1 cellular context compared by ENCODE assay signal in the genomic region with DNA sequence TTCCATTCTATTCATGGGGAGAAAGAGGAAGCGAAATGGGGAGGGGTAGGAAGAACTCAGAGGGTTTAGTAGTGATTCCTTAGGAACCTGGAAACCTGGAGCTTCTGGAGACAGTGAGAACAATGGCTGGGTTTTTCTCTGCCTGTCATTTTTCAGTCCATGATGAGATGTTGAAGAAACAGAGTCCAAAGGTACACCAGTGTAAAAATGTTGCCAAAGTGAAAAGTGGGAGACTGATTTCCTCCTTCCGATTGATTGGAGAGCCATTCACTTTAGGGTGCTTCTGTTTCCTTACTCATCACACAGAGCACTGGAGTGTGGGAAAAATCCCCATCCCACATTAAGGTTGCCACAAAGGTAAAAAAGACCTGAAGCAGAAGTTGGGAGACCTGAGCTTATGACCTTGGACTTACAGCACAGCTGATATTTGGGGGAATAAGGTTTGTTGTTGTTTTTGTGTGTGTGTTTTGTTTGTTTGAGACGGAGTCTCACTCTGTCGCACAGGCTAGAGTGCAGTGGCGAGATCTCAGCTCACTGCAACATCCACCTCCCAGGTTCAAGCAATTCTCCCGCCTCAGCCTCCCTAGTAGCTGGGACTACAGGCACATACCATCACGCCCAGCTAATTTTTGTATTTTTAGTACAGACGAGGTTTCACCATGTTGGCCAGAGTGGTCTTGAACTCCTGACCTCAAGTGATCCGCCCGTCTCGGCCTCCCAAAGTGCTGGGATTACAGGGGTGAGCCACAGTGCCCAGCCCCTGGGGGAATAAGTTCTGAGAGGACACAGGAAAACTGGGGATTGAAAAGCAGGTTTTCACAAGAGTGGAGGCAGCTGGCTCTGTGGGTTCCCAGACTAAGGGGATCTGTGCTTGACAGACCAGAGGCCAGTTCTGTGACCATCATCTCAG.
TF ChIP-seq lines count a peak whose summit lies in the region.

No MANE protein-coding gene starts in this region.

TF ChIP-seq in HepG2, 621 proteins besides CTCF, POLR2A, EP300 and RAD21 (continued from another document and continues in another):
- TF ChIP-seq, protein P1, sequence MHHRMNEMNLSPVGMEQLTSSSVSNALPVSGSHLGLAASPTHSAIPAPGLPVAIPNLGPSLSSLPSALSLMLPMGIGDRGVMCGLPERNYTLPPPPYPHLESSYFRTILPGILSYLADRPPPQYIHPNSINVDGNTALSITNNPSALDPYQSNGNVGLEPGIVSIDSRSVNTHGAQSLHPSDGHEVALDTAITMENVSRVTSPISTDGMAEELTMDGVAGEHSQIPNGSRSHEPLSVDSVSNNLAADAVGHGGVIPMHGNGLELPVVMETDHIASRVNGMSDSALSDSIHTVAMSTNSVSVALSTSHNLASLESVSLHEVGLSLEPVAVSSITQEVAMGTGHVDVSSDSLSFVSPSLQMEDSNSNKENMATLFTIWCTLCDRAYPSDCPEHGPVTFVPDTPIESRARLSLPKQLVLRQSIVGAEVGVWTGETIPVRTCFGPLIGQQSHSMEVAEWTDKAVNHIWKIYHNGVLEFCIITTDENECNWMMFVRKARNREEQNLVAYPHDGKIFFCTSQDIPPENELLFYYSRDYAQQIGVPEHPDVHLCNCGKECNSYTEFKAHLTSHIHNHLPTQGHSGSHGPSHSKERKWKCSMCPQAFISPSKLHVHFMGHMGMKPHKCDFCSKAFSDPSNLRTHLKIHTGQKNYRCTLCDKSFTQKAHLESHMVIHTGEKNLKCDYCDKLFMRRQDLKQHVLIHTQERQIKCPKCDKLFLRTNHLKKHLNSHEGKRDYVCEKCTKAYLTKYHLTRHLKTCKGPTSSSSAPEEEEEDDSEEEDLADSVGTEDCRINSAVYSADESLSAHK (CRISPR knock-in tag; IDR thresholded peaks at IDR 0.05; ENCODE audit: borderline replicate concordance), result no peak
- TF ChIP-seq ESRRA (CRISPR knock-in tag; IDR thresholded peaks at IDR 0.05; ENCODE audit: low read depth) (no peak), BORCS8-MEF2B (CRISPR knock-in tag; IDR thresholded peaks at IDR 0.05) (no peak), ZNF138 (CRISPR knock-in tag; IDR thresholded peaks at IDR 0.05; ENCODE audit: low read depth) (no peak), SAFB2 (CRISPR knock-in tag; IDR thresholded peaks at IDR 0.05; ENCODE audit: borderline replicate concordance, low read depth) (0 out of 2 replicates have a peak, but pooled peaks have one; percentile 9), SOX6 (IDR thresholded peaks at IDR 0.05) (no peak), SOX6 (CRISPR knock-in tag; IDR thresholded peaks at IDR 0.05) (peak; percentile 52; the same call in 1 of the 2 replicates), ZNF589 (CRISPR knock-in tag; conservative IDR thresholded peaks at IDR 0.05) (no peak), ZNF878 (CRISPR knock-in tag; IDR thresholded peaks at IDR 0.05) (0 out of 2 replicates have a peak, but pooled peaks have one; percentile 33), ZFX (CRISPR knock-in tag; IDR thresholded peaks at IDR 0.05; ENCODE audit: low read depth) (no peak), SMARCC2 (IDR thresholded peaks at IDR 0.05) (no peak), ZNF607 (CRISPR knock-in tag; IDR thresholded peaks at IDR 0.05; ENCODE audit: borderline replicate concordance) (no peak), ZMYM3 (CRISPR knock-in tag; IDR thresholded peaks at IDR 0.05) (0 out of 2 replicates have a peak, but pooled peaks have one; percentile 26), ARHGAP35 (CRISPR knock-in tag; IDR thresholded peaks at IDR 0.05; ENCODE audit: borderline replicate concordance) (no peak), GATAD1 (CRISPR knock-in tag; IDR thresholded peaks at IDR 0.05) (no peak), ZNF674 (CRISPR knock-in tag; IDR thresholded peaks at IDR 0.05; ENCODE audit: low read depth) (no peak), CEBPB (IDR thresholded peaks at IDR 0.05; ENCODE audit: borderline replicate concordance, low read depth, low read length) (no peak), RARG (CRISPR knock-in tag; IDR thresholded peaks at IDR 0.05; ENCODE audit: low read depth) (no peak), MAZ (IDR thresholded peaks at IDR 0.05; ENCODE audit: borderline replicate concordance, low read depth, low read length) (no peak), MAZ (CRISPR knock-in tag; IDR thresholded peaks at IDR 0.05; ENCODE audit: low read depth) (no peak), KAT2B (IDR thresholded peaks at IDR 0.05; ENCODE audit: borderline replicate concordance, low read depth, low read length) (no peak), MED1 (CRISPR knock-in tag; IDR thresholded peaks at IDR 0.05) (peak; percentile 48), ZNF121 (CRISPR knock-in tag; IDR thresholded peaks at IDR 0.05) (no peak), ZNF460 (CRISPR knock-in tag; IDR thresholded peaks at IDR 0.05; ENCODE audit: borderline replicate concordance) (0 out of 2 replicates have a peak, but pooled peaks have one; percentile 45), HDAC1 (CRISPR knock-in tag; IDR thresholded peaks at IDR 0.05) (peak; percentile 7; the same call in 1 of the 2 replicates), ZNF644 (CRISPR knock-in tag; IDR thresholded peaks at IDR 0.05; ENCODE audit: low read depth) (no peak), SMAD1 (CRISPR knock-in tag; IDR thresholded peaks at IDR 0.05; ENCODE audit: borderline replicate concordance, low read depth) (no peak), PPARG (CRISPR knock-in tag; conservative IDR thresholded peaks at IDR 0.05) (no peak), SNAPC2 (CRISPR knock-in tag; IDR thresholded peaks at IDR 0.05) (no peak), ZNF430 (CRISPR knock-in tag; IDR thresholded peaks at IDR 0.05) (no peak; the same call in 1 of the 2 replicates), ZNF232 (CRISPR knock-in tag; IDR thresholded peaks at IDR 0.05; ENCODE audit: borderline replicate concordance) (0 out of 2 replicates have a peak, but pooled peaks have one; percentile 40), ZNF788 (CRISPR knock-in tag; IDR thresholded peaks at IDR 0.05; ENCODE audit: borderline replicate concordance) (peak; percentile 62; the same call in 1 of the 2 replicates), SIX1 (CRISPR knock-in tag; IDR thresholded peaks at IDR 0.05; ENCODE audit: borderline replicate concordance) (peak; percentile 43; the same call in 1 of the 2 replicates), ARID2 (CRISPR knock-in tag; IDR thresholded peaks at IDR 0.05; ENCODE audit: borderline replicate concordance) (no peak), STAG1 (CRISPR knock-in tag; IDR thresholded peaks at IDR 0.05) (peak; percentile 11; the same call in 1 of the 2 replicates), IKZF1 (IDR thresholded peaks at IDR 0.05) (no peak), ZNF766 (CRISPR knock-in tag; IDR thresholded peaks at IDR 0.05; ENCODE audit: borderline replicate concordance) (peak; percentile 30; the same call in 1 of the 2 replicates), ZNF879 (CRISPR knock-in tag; IDR thresholded peaks at IDR 0.05) (no peak), ZNF441 (CRISPR knock-in tag; IDR thresholded peaks at IDR 0.05; ENCODE audit: borderline replicate concordance) (peak; percentile 93), MEF2D (CRISPR knock-in tag; IDR thresholded peaks at IDR 0.05) (peak; percentile 74), HCFC1 (IDR thresholded peaks at IDR 0.05; ENCODE audit: low read depth, low read length) (no peak), HNF4A (CRISPR knock-in tag; IDR thresholded peaks at IDR 0.05) (peak; percentile 79), ZNF34 (CRISPR knock-in tag; IDR thresholded peaks at IDR 0.05; ENCODE audit: borderline replicate concordance) (no peak), ZC3H13 (CRISPR knock-in tag; IDR thresholded peaks at IDR 0.05) (0 out of 2 replicates have a peak, but pooled peaks have one; percentile 47), GZF1 (CRISPR knock-in tag; IDR thresholded peaks at IDR 0.05) (no peak)
- TF ChIP-seq, protein P2, sequence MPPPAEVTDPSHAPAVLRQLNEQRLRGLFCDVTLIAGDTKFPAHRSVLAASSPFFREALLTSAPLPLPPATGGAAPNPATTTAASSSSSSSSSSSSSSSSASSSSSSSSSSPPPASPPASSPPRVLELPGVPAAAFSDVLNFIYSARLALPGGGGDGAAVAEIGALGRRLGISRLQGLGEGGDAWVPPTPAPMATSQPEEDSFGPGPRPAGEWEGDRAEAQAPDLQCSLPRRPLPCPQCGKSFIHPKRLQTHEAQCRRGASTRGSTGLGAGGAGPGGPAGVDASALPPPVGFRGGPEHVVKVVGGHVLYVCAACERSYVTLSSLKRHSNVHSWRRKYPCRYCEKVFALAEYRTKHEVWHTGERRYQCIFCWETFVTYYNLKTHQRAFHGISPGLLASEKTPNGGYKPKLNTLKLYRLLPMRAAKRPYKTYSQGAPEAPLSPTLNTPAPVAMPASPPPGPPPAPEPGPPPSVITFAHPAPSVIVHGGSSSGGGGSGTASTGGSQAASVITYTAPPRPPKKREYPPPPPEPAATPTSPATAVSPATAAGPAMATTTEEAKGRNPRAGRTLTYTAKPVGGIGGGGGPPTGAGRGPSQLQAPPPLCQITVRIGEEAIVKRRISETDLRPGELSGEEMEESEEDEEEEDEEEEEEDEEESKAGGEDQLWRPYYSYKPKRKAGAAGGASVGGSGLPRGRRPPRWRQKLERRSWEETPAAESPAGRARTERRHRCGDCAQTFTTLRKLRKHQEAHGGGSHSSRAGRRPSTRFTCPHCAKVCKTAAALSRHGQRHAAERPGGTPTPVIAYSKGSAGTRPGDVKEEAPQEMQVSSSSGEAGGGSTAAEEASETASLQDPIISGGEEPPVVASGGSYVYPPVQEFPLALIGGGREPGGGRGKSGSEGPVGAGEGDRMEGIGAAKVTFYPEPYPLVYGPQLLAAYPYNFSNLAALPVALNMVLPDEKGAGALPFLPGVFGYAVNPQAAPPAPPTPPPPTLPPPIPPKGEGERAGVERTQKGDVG (CRISPR knock-in tag; IDR thresholded peaks at IDR 0.05; ENCODE audit: borderline replicate concordance), result peak; percentile 64; the same call in 1 of the 2 replicates
- TF ChIP-seq, protein P3, sequence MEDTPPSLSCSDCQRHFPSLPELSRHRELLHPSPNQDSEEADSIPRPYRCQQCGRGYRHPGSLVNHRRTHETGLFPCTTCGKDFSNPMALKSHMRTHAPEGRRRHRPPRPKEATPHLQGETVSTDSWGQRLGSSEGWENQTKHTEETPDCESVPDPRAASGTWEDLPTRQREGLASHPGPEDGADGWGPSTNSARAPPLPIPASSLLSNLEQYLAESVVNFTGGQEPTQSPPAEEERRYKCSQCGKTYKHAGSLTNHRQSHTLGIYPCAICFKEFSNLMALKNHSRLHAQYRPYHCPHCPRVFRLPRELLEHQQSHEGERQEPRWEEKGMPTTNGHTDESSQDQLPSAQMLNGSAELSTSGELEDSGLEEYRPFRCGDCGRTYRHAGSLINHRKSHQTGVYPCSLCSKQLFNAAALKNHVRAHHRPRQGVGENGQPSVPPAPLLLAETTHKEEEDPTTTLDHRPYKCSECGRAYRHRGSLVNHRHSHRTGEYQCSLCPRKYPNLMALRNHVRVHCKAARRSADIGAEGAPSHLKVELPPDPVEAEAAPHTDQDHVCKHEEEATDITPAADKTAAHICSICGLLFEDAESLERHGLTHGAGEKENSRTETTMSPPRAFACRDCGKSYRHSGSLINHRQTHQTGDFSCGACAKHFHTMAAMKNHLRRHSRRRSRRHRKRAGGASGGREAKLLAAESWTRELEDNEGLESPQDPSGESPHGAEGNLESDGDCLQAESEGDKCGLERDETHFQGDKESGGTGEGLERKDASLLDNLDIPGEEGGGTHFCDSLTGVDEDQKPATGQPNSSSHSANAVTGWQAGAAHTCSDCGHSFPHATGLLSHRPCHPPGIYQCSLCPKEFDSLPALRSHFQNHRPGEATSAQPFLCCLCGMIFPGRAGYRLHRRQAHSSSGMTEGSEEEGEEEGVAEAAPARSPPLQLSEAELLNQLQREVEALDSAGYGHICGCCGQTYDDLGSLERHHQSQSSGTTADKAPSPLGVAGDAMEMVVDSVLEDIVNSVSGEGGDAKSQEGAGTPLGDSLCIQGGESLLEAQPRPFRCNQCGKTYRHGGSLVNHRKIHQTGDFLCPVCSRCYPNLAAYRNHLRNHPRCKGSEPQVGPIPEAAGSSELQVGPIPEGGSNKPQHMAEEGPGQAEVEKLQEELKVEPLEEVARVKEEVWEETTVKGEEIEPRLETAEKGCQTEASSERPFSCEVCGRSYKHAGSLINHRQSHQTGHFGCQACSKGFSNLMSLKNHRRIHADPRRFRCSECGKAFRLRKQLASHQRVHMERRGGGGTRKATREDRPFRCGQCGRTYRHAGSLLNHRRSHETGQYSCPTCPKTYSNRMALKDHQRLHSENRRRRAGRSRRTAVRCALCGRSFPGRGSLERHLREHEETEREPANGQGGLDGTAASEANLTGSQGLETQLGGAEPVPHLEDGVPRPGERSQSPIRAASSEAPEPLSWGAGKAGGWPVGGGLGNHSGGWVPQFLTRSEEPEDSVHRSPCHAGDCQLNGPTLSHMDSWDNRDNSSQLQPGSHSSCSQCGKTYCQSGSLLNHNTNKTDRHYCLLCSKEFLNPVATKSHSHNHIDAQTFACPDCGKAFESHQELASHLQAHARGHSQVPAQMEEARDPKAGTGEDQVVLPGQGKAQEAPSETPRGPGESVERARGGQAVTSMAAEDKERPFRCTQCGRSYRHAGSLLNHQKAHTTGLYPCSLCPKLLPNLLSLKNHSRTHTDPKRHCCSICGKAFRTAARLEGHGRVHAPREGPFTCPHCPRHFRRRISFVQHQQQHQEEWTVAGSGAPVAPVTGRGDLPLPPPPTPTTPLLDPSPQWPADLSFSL (CRISPR knock-in tag; IDR thresholded peaks at IDR 0.05), result peak; percentile 51; the same call in 1 of the 2 replicates
- TF ChIP-seq, protein P4, sequence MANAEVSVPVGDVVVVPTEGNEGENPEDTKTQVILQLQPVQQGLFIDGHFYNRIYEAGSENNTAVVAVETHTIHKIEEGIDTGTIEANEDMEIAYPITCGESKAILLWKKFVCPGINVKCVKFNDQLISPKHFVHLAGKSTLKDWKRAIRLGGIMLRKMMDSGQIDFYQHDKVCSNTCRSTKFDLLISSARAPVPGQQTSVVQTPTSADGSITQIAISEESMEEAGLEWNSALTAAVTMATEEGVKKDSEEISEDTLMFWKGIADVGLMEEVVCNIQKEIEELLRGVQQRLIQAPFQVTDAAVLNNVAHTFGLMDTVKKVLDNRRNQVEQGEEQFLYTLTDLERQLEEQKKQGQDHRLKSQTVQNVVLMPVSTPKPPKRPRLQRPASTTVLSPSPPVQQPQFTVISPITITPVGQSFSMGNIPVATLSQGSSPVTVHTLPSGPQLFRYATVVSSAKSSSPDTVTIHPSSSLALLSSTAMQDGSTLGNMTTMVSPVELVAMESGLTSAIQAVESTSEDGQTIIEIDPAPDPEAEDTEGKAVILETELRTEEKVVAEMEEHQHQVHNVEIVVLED (CRISPR knock-in tag; IDR thresholded peaks at IDR 0.05; ENCODE audit: borderline replicate concordance), result no peak
- TF ChIP-seq, protein P5, sequence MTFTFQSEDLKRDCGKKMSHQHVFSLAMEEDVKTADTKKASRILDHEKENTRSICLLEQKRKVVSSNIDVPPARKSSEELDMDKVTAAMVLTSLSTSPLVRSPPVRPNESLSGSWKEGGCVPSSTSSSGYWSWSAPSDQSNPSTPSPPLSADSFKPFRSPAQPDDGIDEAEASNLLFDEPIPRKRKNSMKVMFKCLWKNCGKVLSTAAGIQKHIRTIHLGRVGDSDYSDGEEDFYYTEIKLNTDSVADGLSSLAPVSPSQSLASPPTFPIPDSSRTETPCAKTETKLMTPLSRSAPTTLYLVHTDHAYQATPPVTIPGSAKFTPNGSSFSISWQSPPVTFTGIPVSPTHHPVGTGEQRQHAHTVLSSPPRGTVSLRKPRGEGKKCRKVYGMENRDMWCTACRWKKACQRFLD (CRISPR knock-in tag; IDR thresholded peaks at IDR 0.05; ENCODE audit: borderline replicate concordance), result no peak
- TF ChIP-seq, protein P6, sequence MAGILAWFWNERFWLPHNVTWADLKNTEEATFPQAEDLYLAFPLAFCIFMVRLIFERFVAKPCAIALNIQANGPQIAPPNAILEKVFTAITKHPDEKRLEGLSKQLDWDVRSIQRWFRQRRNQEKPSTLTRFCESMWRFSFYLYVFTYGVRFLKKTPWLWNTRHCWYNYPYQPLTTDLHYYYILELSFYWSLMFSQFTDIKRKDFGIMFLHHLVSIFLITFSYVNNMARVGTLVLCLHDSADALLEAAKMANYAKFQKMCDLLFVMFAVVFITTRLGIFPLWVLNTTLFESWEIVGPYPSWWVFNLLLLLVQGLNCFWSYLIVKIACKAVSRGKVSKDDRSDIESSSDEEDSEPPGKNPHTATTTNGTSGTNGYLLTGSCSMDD (CRISPR knock-in tag; IDR thresholded peaks at IDR 0.05), result no peak
